Comparison of ENCODE assay signal across 15 cellular contexts in the genomic region with DNA sequence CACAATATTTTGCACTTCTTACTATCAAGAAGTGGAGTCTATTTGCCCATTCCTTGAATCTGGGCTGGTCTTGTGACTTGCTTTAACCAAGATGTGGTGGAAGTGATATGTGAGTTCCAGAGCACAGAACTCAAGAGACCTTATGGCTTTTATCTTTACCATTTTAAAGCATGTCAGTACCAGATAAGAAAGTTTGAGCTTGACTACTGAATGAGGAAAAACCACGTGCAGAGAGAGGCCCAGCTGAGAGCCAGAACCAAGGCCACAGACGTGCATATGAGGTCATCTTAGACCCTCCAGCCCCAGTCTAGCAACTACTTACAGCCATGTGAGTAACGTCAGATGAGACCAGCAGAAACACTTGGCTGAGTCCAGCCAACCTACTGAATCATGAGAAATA.
"Had no signal": no experiment of that assay in that cellular context is flagged by ENCODE, and none has a peak within 500 bp of the region (broad histone marks: within the 10 kb centered on the region; RNA-seq: fewer than 3 reads in every experiment).

No MANE protein-coding gene starts in this region.

- H3K36me3 ChIP-seq: colonic mucosa, lower lobe of right lung, neutrophil, upper lobe of right lung had no signal

- H3K4me3 ChIP-seq: body of pancreas, colonic mucosa, lower lobe of right lung, upper lobe of right lung had no signal

- H3K4me1 ChIP-seq: body of pancreas, colonic mucosa, lower lobe of right lung, upper lobe of right lung had no signal

- DNase-seq: activated CD4-positive, alpha-beta T cell treated with anti-CD3 and anti-CD28 coated beads, Interleukin-2, amount 50 U/mL, for 48 hours; activated naive CD4-positive, alpha-beta T cell; activated naive CD8-positive, alpha-beta T cell treated with anti-CD3 and anti-CD28 coated beads for 36 hours; body of pancreas; central memory CD4-positive, alpha-beta T cell; colonic mucosa; left colon; lower lobe of right lung; stimulated activated CD4-positive, alpha-beta T cell treated with anti-CD3 and anti-CD28 coated beads, Interleukin-12 subunit alpha, Interleukin-12 subunit beta, amount 100 ng/mL, for 4 hours; stimulated activated CD4-positive, alpha-beta T cell treated with anti-CD3 and anti-CD28 coated beads, Interleukin-1b, Interleukin-23, amount 100 ng/mL, for 48 hours; stimulated activated CD8-positive, alpha-beta memory T cell treated with anti-CD3 and anti-CD28 coated beads, Interleukin-4, amount 100 ng/mL, for 48 hours; stimulated activated naive CD4-positive, alpha-beta T cell; T1000; upper lobe of right lung had no signal

- ATAC-seq: body of pancreas, left colon, upper lobe of right lung had no signal

- H3K27me3 ChIP-seq: body of pancreas, colonic mucosa, upper lobe of right lung had no signal

- H3K9me3 ChIP-seq: body of pancreas, colonic mucosa, neutrophil, upper lobe of right lung had no signal

- H3K27ac ChIP-seq: body of pancreas, colonic mucosa, lower lobe of right lung, neutrophil, upper lobe of right lung had no signal
